In the genomic region with DNA sequence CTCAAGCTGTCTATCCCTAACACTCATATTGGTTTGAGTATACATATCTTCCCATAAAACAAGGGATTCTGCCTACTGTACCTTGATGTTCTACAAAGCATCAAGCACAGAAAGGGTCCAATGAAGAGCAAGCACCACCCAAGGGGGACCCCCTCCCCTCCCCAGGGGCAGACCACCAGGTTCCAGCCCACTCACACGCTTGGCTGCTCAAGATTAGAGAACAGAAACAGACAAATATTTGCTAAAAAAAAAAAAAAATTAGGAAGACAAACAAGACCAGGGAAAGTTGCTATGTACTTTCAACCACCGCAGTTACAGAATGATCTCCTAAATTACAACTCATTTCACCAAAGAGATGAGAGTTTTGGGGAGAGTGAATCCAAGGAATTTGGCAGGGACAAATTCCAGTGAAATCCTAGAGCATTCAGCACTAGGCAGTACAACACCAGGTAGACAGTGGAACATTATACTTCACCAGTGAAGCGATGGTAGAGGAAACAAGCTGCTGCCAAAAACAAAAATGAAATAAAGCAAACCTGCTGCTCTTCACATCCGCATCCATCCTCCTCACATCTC, we compare ENCODE assay signal across 11 cellular contexts. TPM values are rescaled to one million over a fixed set of nuclear protein-coding genes. Genes with fewer than 3 reads are reported as not detected.
A peak's percentile ranks its signal among the peaks of the same experiment; 100 is the strongest.
DNase-seq lines count a peak whose midpoint lies in the region; ATAC-seq, FAIRE-seq and TF ChIP-seq lines count a peak whose summit lies in the region.
"Had no signal": no experiment of that assay in that cellular context is flagged by ENCODE, and none has a peak within 500 bp of the region (broad histone marks: within the 10 kb centered on the region; RNA-seq: fewer than 3 reads in every experiment).

No MANE protein-coding gene starts in this region.

- WGBS in esophagus muscularis mucosa = 81% methylated on average over 4 of the region's 4 CpGs
- 58 to 94% methylated on average over 2 to 4 of the region's 4 CpGs for WGBS in gastroesophageal sphincter (ENCODE audit: low coverage in 1 of 2), 2 donors

- peak; percentile 26 for ATAC-seq in GM19395 (IDR thresholded peaks at IDR 0.05; ENCODE audit: unreplicated experiment)
- peak; percentile 22 for ATAC-seq in HG03442 (IDR thresholded peaks at IDR 0.05; ENCODE audit: unreplicated experiment)
- ATAC-seq in memory B cell (ENCODE audit: low read depth) = peak; percentile 4
- no peak for ATAC-seq in gastroesophageal sphincter

- H3K27ac ChIP-seq in esophagus muscularis mucosa (replicated peaks in 1 of 4) = no peak overlapping the region
- H3K27ac ChIP-seq in gastroesophageal sphincter = no peak overlapping the region

- H3K9me3 Mint-ChIP-seq in memory B cell = no peaks in the 10 kb centered on the region
- H3K9me3 Mint-ChIP-seq: endodermal cell had no signal

- no peaks in the 10 kb centered on the region for H3K27me3 ChIP-seq in esophagus muscularis mucosa
- no peaks in the 10 kb centered on the region for H3K27me3 ChIP-seq in gastroesophageal sphincter

- TF ChIP-seq EP300 in esophagus muscularis mucosa (IDR thresholded peaks at IDR 0.05) (no peak), gastroesophageal sphincter (IDR thresholded peaks at IDR 0.05) (no peak)

- peak overlapping the region; percentile 56 for H3K4me3 Mint-ChIP-seq in memory B cell
- H3K4me3 Mint-ChIP-seq: endodermal cell had no signal

- TF ChIP-seq CTCF in esophagus muscularis mucosa (IDR thresholded peaks at IDR 0.05) (no peak), gastroesophageal sphincter (IDR thresholded peaks at IDR 0.05) (no peak)

- H3K4me1 ChIP-seq in esophagus muscularis mucosa (peaks cover 37 to 56% (median 41%) of the 10 kb centered on the region in 4 donors), gastroesophageal sphincter (peaks cover 0 to 44% (median 19%) of the 10 kb centered on the region in 3 donors)

- H3K4me3 ChIP-seq in esophagus muscularis mucosa (no peak overlapping the region), gastroesophageal sphincter (no peak overlapping the region)

- FAIRE-seq in GM12892 (lab: Jason Lieb, UNC) = peak; percentile 85
- FAIRE-seq: G401.6, H1 had no signal

- DNase-seq in GM12892 (ENCODE audit: insufficient read length) (no peak), memory B cell (ENCODE audit: low spot score in 2 of 2) (no peak), esophagus muscularis mucosa (ENCODE audit: extremely low spot score) (no peak), islet precursor cell (no peak)
- DNase-seq: endodermal cell, NCI-H524 had no signal

- H3K27me3 Mint-ChIP-seq in memory B cell = no peaks in the 10 kb centered on the region

- intact Hi-C loops in esophagus muscularis mucosa (cut with DNase I) = no loop called here

- H3K36me3 ChIP-seq in esophagus muscularis mucosa = no peaks in the 10 kb centered on the region
- H3K36me3 ChIP-seq in gastroesophageal sphincter = peaks cover 0 to 10% of the 10 kb centered on the region in 2 donors

- H3K4me1 Mint-ChIP-seq in memory B cell = peaks cover 51% of the 10 kb centered on the region

- TF ChIP-seq POLR2A in GM12892 (IDR thresholded peaks at IDR 0.05; ENCODE audit: low read depth, low read length) (no peak), esophagus muscularis mucosa (IDR thresholded peaks at IDR 0.05; ENCODE audit: low read depth) (no peak), gastroesophageal sphincter (IDR thresholded peaks at IDR 0.05) (no peak)

- H3K9me3 ChIP-seq in esophagus muscularis mucosa (no peaks in the 10 kb centered on the region), gastroesophageal sphincter (no peaks in the 10 kb centered on the region)

- peak overlapping the region; percentile 94 for H3K27ac Mint-ChIP-seq in memory B cell
- H3K27ac Mint-ChIP-seq: endodermal cell had no signal

- no peaks in the 10 kb centered on the region for H3K36me3 Mint-ChIP-seq in memory B cell

RNA-seq across cellular contexts. Expression of a gene that starts 17.0 kb away (rescaled TPM):
- polyA plus RNA-seq in GM12892 (2012; ENCODE audit: missing spikeins) = 20.8 TPM
- 10 to 100 TPM in 2 of 4 donors, 1 to 10 TPM in 2; 6.2 to 18.6 (median 10.3) TPM for total RNA-seq in esophagus muscularis mucosa
- total RNA-seq in gastroesophageal sphincter = 10 to 100 TPM in 3 of 4 donors, 1 to 10 TPM in 1; 5.6 to 15.5 (median 11.6) TPM
